In genomic region chr6:85419046-85419759, GRCh38 we compare ENCODE assay signal across 9 cellular contexts. TPM values are rescaled to one million over a fixed set of nuclear protein-coding genes. Genes with fewer than 3 reads are reported as not detected.
DNase-seq lines count a peak whose midpoint lies in the region; ATAC-seq and TF ChIP-seq lines count a peak whose summit lies in the region.
"Had no signal": no experiment of that assay in that cellular context is flagged by ENCODE, and none has a peak within 500 bp of the region (broad histone marks: within the 10 kb centered on the region; RNA-seq: fewer than 3 reads in every experiment).

No MANE protein-coding gene starts in this region.

- H2AK5ac ChIP-seq in H9 (ENCODE audit: insufficient read length, low read length) = no peak overlapping the region

- no peak overlapping the region for H4K91ac ChIP-seq in H9 (ENCODE audit: insufficient read length, low read depth, low read length)

- H4K8ac ChIP-seq in H9 (replicated peaks; ENCODE audit: insufficient read length, low read depth, low read length) = no peak overlapping the region

- H3K4me3 Mint-ChIP-seq in chondrocyte (ENCODE audit: unreplicated experiment) (no peak overlapping the region), H9 (no peak overlapping the region)

- TF ChIP-seq CTCF in SK-N-SH (IDR thresholded peaks at IDR 0.05) = no peak
- no peak for TF ChIP-seq CTCF in chondrocyte (IDR thresholded peaks at IDR 0.05)
- no peak for TF ChIP-seq CTCF in vagina (IDR thresholded peaks at IDR 0.05)
- TF ChIP-seq CTCF in H9 (conservative IDR thresholded peaks at IDR 0.05) = no peak

- H2BK15ac ChIP-seq in H9 (ENCODE audit: low read depth, low read length) = no peak overlapping the region

- H3K36me3 ChIP-seq in SK-N-SH (replicated peaks in 1 of 2; ENCODE audit: control insufficient read depth in 1 of 2, insufficient read depth in 2 of 2, low read length in 1 of 2) (no peaks in the 10 kb centered on the region), vagina (no peaks in the 10 kb centered on the region)

- H3K36me3 Mint-ChIP-seq in chondrocyte (ENCODE audit: low read depth) (no peaks in the 10 kb centered on the region), H9 (ENCODE audit: insufficient read depth in 1 of 3, low read depth in 3 of 3) (no peaks in the 10 kb centered on the region)

- CTCF ChIA-PET in SK-N-SH (lab: Yijun Ruan, JAX) = interaction anchor here (1.1 to 1.3 kb wide), 2 partner anchors 64 to 65 kb away, joined by 3 read pairs; no protein-coding TSS in a partner anchor

- TF ChIP-seq RAD21 in SK-N-SH (IDR thresholded peaks at IDR 0.05; ENCODE audit: low read length) = no peak

- no peak overlapping the region for H2BK20ac ChIP-seq in H9 (ENCODE audit: low read depth, low read length, poor library complexity, severe bottlenecking)

- intact Hi-C loops in vagina (cut with DNase I) = no loop called here

- no peak overlapping the region for H3K18ac ChIP-seq in H9 (ENCODE audit: insufficient read length, low read depth, low read length)

- no peak overlapping the region for H4K5ac ChIP-seq in H9 (ENCODE audit: insufficient read length, low read depth, low read length)

- H3K4me2 ChIP-seq in SK-N-SH (peak overlapping the region; percentile 41; the same call in 1 of the 2 replicates), H9 (ENCODE audit: insufficient read depth, insufficient read length, low read length) (no peak overlapping the region)

- H3T11ph ChIP-seq in H9 (ENCODE audit: low read length) = no peak overlapping the region

- 64% methylated on average over 2 of the region's 2 CpGs for whole genome bisulfite sequencing in SK-N-SH (ENCODE audit: low lambda C conversion rate)
- no CpG with 5 or more reads among the region's 2 CpGs for WGBS in H9 (ENCODE audit: extremely low coverage, insufficient read length, low lambda C conversion rate)

- no peaks in the 10 kb centered on the region for H3K79me1 ChIP-seq in H9 (ENCODE audit: insufficient read depth, low read depth, low read length, poor library complexity, severe bottlenecking)

- H3K27me3 ChIP-seq in SK-N-SH (ENCODE audit: insufficient read depth) = no peaks in the 10 kb centered on the region
- no peaks in the 10 kb centered on the region for H3K27me3 ChIP-seq in vagina
- H3K27me3 ChIP-seq in H9 (ENCODE audit: insufficient read depth, low read length) = no peaks in the 10 kb centered on the region; the same call in 1 of the 2 replicates

- DNase-seq in SK-N-SH = no peak
- no peak for DNase-seq in chondrocyte (ENCODE audit: low spot score)
- no peak for DNase-seq in vagina (ENCODE audit: extremely low spot score in 2 of 2)
- DNase-seq in H9 = no peak
- DNase-seq in NCI-H2227 (lab: John Stamatoyannopoulos, UW; ENCODE audit: unreplicated experiment) = no peak
- DNase-seq: 8988T had no signal

- no peak overlapping the region for H2BK12ac ChIP-seq in H9 (ENCODE audit: insufficient read length, low read depth, low read length)

- H3K9me3 Mint-ChIP-seq in chondrocyte (ENCODE audit: low read depth) (no peaks in the 10 kb centered on the region), H9 (no peaks in the 10 kb centered on the region)

- H3K23me2 ChIP-seq in H9 (ENCODE audit: insufficient read length, low read depth, low read length, poor library complexity, severe bottlenecking) = no peaks in the 10 kb centered on the region

- no peak overlapping the region for H2BK5ac ChIP-seq in H9 (ENCODE audit: insufficient read length, low read length)

- no peaks in the 10 kb centered on the region for H3K27me3 Mint-ChIP-seq in chondrocyte (ENCODE audit: low read depth)
- no peaks in the 10 kb centered on the region for H3K27me3 Mint-ChIP-seq in H9 (ENCODE audit: low read depth)

- TF ChIP-seq EP300 in SK-N-SH (IDR thresholded peaks at IDR 0.05; ENCODE audit: borderline replicate concordance in 1 of 2, low read depth in 1 of 2, low read length in 1 of 2) = no peak

- no peaks in the 10 kb centered on the region for H4K20me1 ChIP-seq in SK-N-SH (ENCODE audit: insufficient read depth)
- no peaks in the 10 kb centered on the region for H4K20me1 ChIP-seq in H9 (ENCODE audit: control insufficient read depth, insufficient read depth, insufficient read length)

- ATAC-seq in SK-N-SH treated with all-trans-retinoic acid at 6 μM for 48 hours (no peak), HG03064 (IDR thresholded peaks at IDR 0.05; ENCODE audit: low read depth, unreplicated experiment) (peak; percentile 82), HG03439 (IDR thresholded peaks at IDR 0.05; ENCODE audit: unreplicated experiment) (no peak)

- H3K9me3 ChIP-seq in SK-N-SH (no peaks in the 10 kb centered on the region), vagina (no peaks in the 10 kb centered on the region), H9 (ENCODE audit: control insufficient read depth, low read depth, low read length) (no peaks in the 10 kb centered on the region)

- no peak overlapping the region; the same call in 1 of the 2 replicates for H2AFZ ChIP-seq in SK-N-SH (ENCODE audit: low read depth)
- H2AFZ ChIP-seq in H9 (ENCODE audit: low read length) = no peak overlapping the region

- TF ChIP-seq POLR2A in vagina (IDR thresholded peaks at IDR 0.05) = no peak

- H3K4me1 Mint-ChIP-seq in chondrocyte (ENCODE audit: low read depth) (peaks cover 55% of the 10 kb centered on the region), H9 (no peaks in the 10 kb centered on the region; a peak in 1 of 4 replicates)

- H3K9ac ChIP-seq in SK-N-SH (no peak overlapping the region), H9 (ENCODE audit: extremely low read depth, insufficient read length, low read length) (no peak overlapping the region)

- no peak overlapping the region for H3K4me3 ChIP-seq in SK-N-SH (ENCODE audit: low read depth in 2 of 2, low read length in 1 of 2)
- H3K4me3 ChIP-seq in vagina = no peak overlapping the region

- no peak overlapping the region for H3K4ac ChIP-seq in H9 (ENCODE audit: low read depth, low read length)

- H3K27ac Mint-ChIP-seq in chondrocyte (ENCODE audit: unreplicated experiment) (peak overlapping the region; percentile 88), H9 (no peak overlapping the region)

- POLR2A ChIA-PET in SK-N-SH (lab: Yijun Ruan, JAX) = no interaction called here

- H3K27ac ChIP-seq in SK-N-SH (ENCODE audit: low read depth in 2 of 2, low read length in 1 of 2) (peak overlapping the region; percentile 25 to 66; a peak in 3 of 4 replicates), vagina (peak overlapping the region; percentile 30), H9 (ENCODE audit: insufficient read length, low read depth, low read length) (no peak overlapping the region)

- no peak overlapping the region for H3K56ac ChIP-seq in H9 (ENCODE audit: insufficient read length, low read depth, low read length)

- H3K9me2 ChIP-seq in SK-N-SH = no peaks in the 10 kb centered on the region

- no peak overlapping the region for H3K14ac ChIP-seq in H9 (ENCODE audit: insufficient read depth, low read length)

- no peak overlapping the region for H3K23ac ChIP-seq in H9 (ENCODE audit: insufficient read length, low read depth, low read length)

- no peak overlapping the region for H2BK120ac ChIP-seq in H9 (ENCODE audit: low read depth, low read length, poor library complexity, severe bottlenecking)

- H3K4me1 ChIP-seq in SK-N-SH (ENCODE audit: control insufficient read depth in 1 of 2, insufficient read depth in 2 of 2, low read depth in 1 of 2, low read length in 1 of 2) (peaks cover 5 to 44% of the 10 kb centered on the region in 2 experiments; a peak in 3 of 4 replicates), vagina (peaks cover 11% of the 10 kb centered on the region), H9 (ENCODE audit: insufficient read depth, low read length) (no peaks in the 10 kb centered on the region)

- H3K79me2 ChIP-seq in SK-N-SH (ENCODE audit: insufficient read depth) = no peaks in the 10 kb centered on the region
- no peaks in the 10 kb centered on the region for H3K79me2 ChIP-seq in H9 (ENCODE audit: insufficient read depth, low read length)

- peaks cover 39% of the 10 kb centered on the region for H3F3A ChIP-seq in SK-N-SH (replicated peaks; ENCODE audit: insufficient read depth)

TF ChIP-seq in SK-N-SH, 30 proteins besides CTCF, POLR2A, EP300 and RAD21 (continues in another document):
- TF ChIP-seq TEAD4 (IDR thresholded peaks at IDR 0.05; ENCODE audit: borderline replicate concordance, insufficient read depth) (no peak), FOXM1 (IDR thresholded peaks at IDR 0.05; ENCODE audit: low read depth) (no peak)

TF ChIP-seq in SK-N-SH treated with all-trans-retinoic acid at 6 μM for 48 hours, 23 proteins besides CTCF, POLR2A, EP300 and RAD21:
- no peak for TF ChIP-seq CSRNP3 (CRISPR knock-in tag; IDR thresholded peaks at IDR 0.05)

RNA-seq across cellular contexts. Expression of gene NT5E, which starts 30.7 kb away (rescaled TPM):
- 443 and 528 TPM in 2 replicates for polyA plus RNA-seq in SK-N-SH (2012; rRNA removed)
- 569 and 615 TPM in 2 replicates for polyA plus RNA-seq in SK-N-SH (2012; cell fraction: cytosol; rRNA removed)
- 256 and 330 TPM in 2 replicates for polyA plus RNA-seq in SK-N-SH (2012; cell fraction: nucleus; rRNA removed)
- total RNA-seq in chondrocyte (43.1 to 49.0 TPM (median 48.7 TPM) in 3 replicates), vagina (87.2 TPM), H9 (2021) (0.33 and 0.52 TPM in 2 replicates)

Comparison
In these comparisons a context has a peak if more than half of its experiments do, and no peak if none do; other contexts are left out.
1. RNA of gene NT5E, which starts 30.7 kb away (total RNA-seq): 87.2 TPM in vagina (single experiment) and 43.1 to 49.0 TPM in chondrocyte; 0.33 to 0.52 TPM in H9; every median in the first group is over 10 times any median in the second.